ENCODE assay signal across 17 cellular contexts in the genomic region with DNA sequence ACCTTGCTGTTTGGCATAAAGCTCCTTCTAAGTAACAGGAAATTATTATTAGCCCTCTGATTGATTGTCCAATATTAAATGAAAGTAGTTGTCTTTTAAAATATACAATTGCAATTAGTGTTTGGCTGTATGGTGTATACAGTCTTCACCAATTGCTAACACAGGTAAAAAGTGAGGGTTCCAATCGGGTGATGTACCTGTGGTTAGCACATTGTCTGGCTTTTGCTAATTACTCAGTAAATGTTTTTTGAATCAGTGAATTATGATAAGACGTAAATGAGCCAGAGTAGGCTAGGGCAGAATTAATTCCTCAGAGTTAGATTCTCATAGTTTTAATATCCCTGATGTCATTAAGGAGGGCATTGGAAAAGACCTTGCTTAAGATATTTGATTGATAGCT.
"Had no signal": no experiment of that assay in that cellular context is flagged by ENCODE, and none has a peak within 500 bp of the region (broad histone marks: within the 10 kb centered on the region; RNA-seq: fewer than 3 reads in every experiment).

No MANE protein-coding gene starts in this region.

- H3K9me3 Mint-ChIP-seq: activated T-cell treated with anti-CD3 and anti-CD28 coated beads, Interleukin-2, amount 50 U/mL, for 4 hours had no signal

- H3K36me3 Mint-ChIP-seq: mesothelial cell of epicardium had no signal

- H3K9me3 ChIP-seq: lower lobe of right lung, spleen, tibial artery had no signal

- H3K4me1 Mint-ChIP-seq: nephron progenitor cell had no signal

- H3K27ac Mint-ChIP-seq: mesothelial cell of epicardium, nephron progenitor cell had no signal

- H3K27me3 ChIP-seq: brain microvascular endothelial cell, tibial artery had no signal

- H3K4me3 ChIP-seq: coronary artery, lower lobe of right lung, spleen, tibial artery had no signal

- H3K36me3 ChIP-seq: brain microvascular endothelial cell, lower lobe of right lung, spleen, tibial artery had no signal

- H3K27ac ChIP-seq: brain microvascular endothelial cell, coronary artery, lower lobe of right lung, spleen, tibial artery had no signal

- H3K4me1 ChIP-seq: lower lobe of right lung had no signal

- ATAC-seq: lower lobe of right lung, SK-N-SH treated with all-trans-retinoic acid at 6 μM for 48 hours had no signal

- DNase-seq: activated CD4-positive, alpha-beta T cell treated with anti-CD3 and anti-CD28 coated beads, Interleukin-2, amount 50 U/mL, for 1 hour; activated gamma-delta T cell; activated T-cell treated with anti-CD3 and anti-CD28 coated beads, Interleukin-2, amount 50 U/mL, for 4 hours; aorta; brain microvascular endothelial cell; lower lobe of right lung; nephron progenitor cell; nucleus accumbens; retina; spleen; stimulated activated CD4-positive, alpha-beta T cell treated with anti-CD3 and anti-CD28 coated beads, Interleukin-4, amount 100 ng/mL, for 4 hours; stimulated activated naive CD4-positive, alpha-beta T cell; substantia nigra; tibial artery had no signal

- H3K4me3 Mint-ChIP-seq: activated T-cell treated with anti-CD3 and anti-CD28 coated beads, Interleukin-2, amount 50 U/mL, for 4 hours; mesothelial cell of epicardium; nephron progenitor cell had no signal
